In genomic region chr1:231550448-231550781, GRCh38 we compare ENCODE assay signal across 8 cellular contexts. TPM values are rescaled to one million over a fixed set of nuclear protein-coding genes. Genes with fewer than 3 reads are reported as not detected.
DNase-seq lines count a peak whose midpoint lies in the region; ATAC-seq and TF ChIP-seq lines count a peak whose summit lies in the region.

No MANE protein-coding gene starts in this region.

- no peaks in the 10 kb centered on the region for H3K27me3 ChIP-seq in adipocyte (replicated peaks; ENCODE audit: control insufficient read depth, insufficient read depth, low read length)

- H3K27me3 Mint-ChIP-seq in activated CD4-positive, alpha-beta T cell treated with anti-CD3 and anti-CD28 coated beads for 36 hours: no peaks in the 10 kb centered on the region
- no peaks in the 10 kb centered on the region for H3K27me3 Mint-ChIP-seq in naive B cell

- no peak for TF ChIP-seq POLR2A in GM18505 (IDR thresholded peaks at IDR 0.05; ENCODE audit: borderline replicate concordance, extremely low read depth, insufficient read depth, insufficient read length)

- no peaks in the 10 kb centered on the region for H3K4me1 ChIP-seq in adipocyte (ENCODE audit: control insufficient read depth, insufficient read depth, low read length)

- no peak overlapping the region for H3K4me3 ChIP-seq in adipocyte (ENCODE audit: low read length)

- H3K27ac Mint-ChIP-seq in activated CD4-positive, alpha-beta T cell treated with anti-CD3 and anti-CD28 coated beads for 36 hours: no peak overlapping the region
- H3K27ac Mint-ChIP-seq in naive B cell: no peak overlapping the region

- POLR2A ChIA-PET in activated CD4-positive, alpha-beta T cell treated with anti-CD3 and anti-CD28 coated beads for 36 hours (lab: Charles Lee): no interaction called here

- H3K9ac ChIP-seq in adipocyte (ENCODE audit: low read length): no peak overlapping the region

- intact Hi-C loops in activated CD4-positive, alpha-beta T cell treated with anti-CD3 and anti-CD28 coated beads for 36 hours (cut with DNase I, micrococcal nuclease): no loop called here

- peaks cover 15% of the 10 kb centered on the region for H3K36me3 Mint-ChIP-seq in activated CD4-positive, alpha-beta T cell treated with anti-CD3 and anti-CD28 coated beads for 36 hours (ENCODE audit: low read depth)
- peaks cover 18 to 29% of the 10 kb centered on the region in 2 donors for H3K36me3 Mint-ChIP-seq in naive B cell

- CTCF ChIA-PET in activated CD4-positive, alpha-beta T cell treated with anti-CD3 and anti-CD28 coated beads for 36 hours (lab: Charles Lee): interaction anchor here (0.7 to 1.3 kb wide), 3 partner anchors 11 to 162 kb away, joined by 3 read pairs; no protein-coding TSS in a partner anchor

- peaks cover 32% of the 10 kb centered on the region for H3K36me3 ChIP-seq in adipocyte (ENCODE audit: control insufficient read depth, insufficient read depth, low read length, severe bottlenecking)

- H3K9me3 Mint-ChIP-seq in activated CD4-positive, alpha-beta T cell treated with anti-CD3 and anti-CD28 coated beads for 36 hours (ENCODE audit: low read depth): no peaks in the 10 kb centered on the region
- no peaks in the 10 kb centered on the region for H3K9me3 Mint-ChIP-seq in naive B cell

- no peaks in the 10 kb centered on the region for H3K9me3 ChIP-seq in adipocyte (ENCODE audit: control insufficient read depth, low read length)

- peaks cover 23% of the 10 kb centered on the region for H3K4me1 Mint-ChIP-seq in activated CD4-positive, alpha-beta T cell treated with anti-CD3 and anti-CD28 coated beads for 36 hours
- peaks cover 4 to 12% (median 8%) of the 10 kb centered on the region in 3 donors for H3K4me1 Mint-ChIP-seq in naive B cell

- peak; percentile 40 for DNase-seq in activated CD4-positive, alpha-beta T cell treated with anti-CD3 and anti-CD28 coated beads for 36 hours
- DNase-seq in activated CD4-positive, alpha-beta T cell treated with anti-CD3 and anti-CD28 coated beads, Interleukin-2, amount 50 U/mL, for 48 hours: no peak
- peak; percentile 61 for DNase-seq in HuH-7 (ENCODE audit: low spot score)
- DNase-seq in adipocyte (ENCODE audit: low read depth): peak; percentile 17
- DNase-seq in naive B cell: peak; percentile 8
- DNase-seq in activated CD8-positive, alpha-beta memory T cell treated with anti-CD3 and anti-CD28 coated beads, Interleukin-2, amount 50 U/mL, for 4 hours: no peak

- H3K4me3 Mint-ChIP-seq in activated CD4-positive, alpha-beta T cell treated with anti-CD3 and anti-CD28 coated beads for 36 hours: no peak overlapping the region
- no peak overlapping the region for H3K4me3 Mint-ChIP-seq in naive B cell

- ATAC-seq in activated CD4-positive, alpha-beta T cell treated with anti-CD3 and anti-CD28 coated beads for 36 hours: peak; percentile 41
- ATAC-seq in naive B cell (ENCODE audit: low read depth in 2 of 2) (peak; percentile 40 to 54), HG03457 (IDR thresholded peaks at IDR 0.05; ENCODE audit: unreplicated experiment) (no peak), GM18505 (IDR thresholded peaks at IDR 0.05; ENCODE audit: unreplicated experiment) (no peak)

RNA-seq across cellular contexts. Expression of gene TSNAX, which starts 21.9 kb away (rescaled TPM):
- total RNA-seq in activated CD4-positive, alpha-beta T cell treated with anti-CD3 and anti-CD28 coated beads for 36 hours: 10 to 100 TPM; 36.5 to 46.7 TPM
- 100 to 1,000 TPM in 1 of 6 donors, 10 to 100 TPM in 5; 88.6 to 109 (median 92.6) TPM for polyA plus RNA-seq in naive B cell (ENCODE audit: low read depth in 6 of 6)

Comparison
In these comparisons a context has a peak if more than half of its experiments do, and no peak if none do; other contexts are left out.
1. DNase-seq: peak in activated CD4-positive, alpha-beta T cell treated with anti-CD3 and anti-CD28 coated beads for 36 hours (single experiment), HuH-7 (single experiment), adipocyte (single experiment) and naive B cell (single experiment); none in activated CD4-positive, alpha-beta T cell treated with anti-CD3 and anti-CD28 coated beads, Interleukin-2, amount 50 U/mL, for 48 hours (0 of 2) and activated CD8-positive, alpha-beta memory T cell treated with anti-CD3 and anti-CD28 coated beads, Interleukin-2, amount 50 U/mL, for 4 hours (single experiment).
2. ATAC-seq: peak in activated CD4-positive, alpha-beta T cell treated with anti-CD3 and anti-CD28 coated beads for 36 hours (single experiment) and naive B cell (2 of 2); none in HG03457 (single experiment) and GM18505 (single experiment).